In the genomic region with DNA sequence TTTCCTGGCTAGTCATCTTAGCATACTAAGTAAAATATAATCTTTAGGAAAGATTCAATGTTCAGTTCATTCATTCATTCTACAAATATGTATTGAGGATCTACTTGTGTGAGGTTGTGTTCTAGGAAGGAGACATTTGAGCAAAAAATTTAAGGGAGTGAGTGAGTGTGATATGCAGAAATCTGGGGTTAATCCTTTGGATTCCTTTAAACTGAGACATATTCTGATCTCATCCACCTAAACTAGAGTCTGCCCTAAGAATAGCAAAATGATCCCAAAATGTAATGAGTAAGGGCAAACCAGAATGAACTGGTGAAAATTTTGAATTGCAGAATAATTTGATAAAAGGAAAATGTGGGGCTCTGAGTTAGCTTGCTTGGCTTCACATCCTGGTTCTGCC, we compare ENCODE assay signal across 1 cellular context.
TF ChIP-seq lines count a peak whose summit lies in the region.

No MANE protein-coding gene starts in this region.

TF ChIP-seq in SK-N-SH, 30 proteins besides CTCF, POLR2A, EP300 and RAD21 (continued from another document):
- TF ChIP-seq, protein P1, sequence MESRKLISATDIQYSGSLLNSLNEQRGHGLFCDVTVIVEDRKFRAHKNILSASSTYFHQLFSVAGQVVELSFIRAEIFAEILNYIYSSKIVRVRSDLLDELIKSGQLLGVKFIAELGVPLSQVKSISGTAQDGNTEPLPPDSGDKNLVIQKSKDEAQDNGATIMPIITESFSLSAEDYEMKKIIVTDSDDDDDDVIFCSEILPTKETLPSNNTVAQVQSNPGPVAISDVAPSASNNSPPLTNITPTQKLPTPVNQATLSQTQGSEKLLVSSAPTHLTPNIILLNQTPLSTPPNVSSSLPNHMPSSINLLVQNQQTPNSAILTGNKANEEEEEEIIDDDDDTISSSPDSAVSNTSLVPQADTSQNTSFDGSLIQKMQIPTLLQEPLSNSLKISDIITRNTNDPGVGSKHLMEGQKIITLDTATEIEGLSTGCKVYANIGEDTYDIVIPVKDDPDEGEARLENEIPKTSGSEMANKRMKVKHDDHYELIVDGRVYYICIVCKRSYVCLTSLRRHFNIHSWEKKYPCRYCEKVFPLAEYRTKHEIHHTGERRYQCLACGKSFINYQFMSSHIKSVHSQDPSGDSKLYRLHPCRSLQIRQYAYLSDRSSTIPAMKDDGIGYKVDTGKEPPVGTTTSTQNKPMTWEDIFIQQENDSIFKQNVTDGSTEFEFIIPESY (IDR thresholded peaks at IDR 0.05; ENCODE audit: borderline replicate concordance, low read depth): no peak
- no peak for TF ChIP-seq NRF1 (IDR thresholded peaks at IDR 0.05; ENCODE audit: low read depth, low read length)
- TF ChIP-seq, protein P2, sequence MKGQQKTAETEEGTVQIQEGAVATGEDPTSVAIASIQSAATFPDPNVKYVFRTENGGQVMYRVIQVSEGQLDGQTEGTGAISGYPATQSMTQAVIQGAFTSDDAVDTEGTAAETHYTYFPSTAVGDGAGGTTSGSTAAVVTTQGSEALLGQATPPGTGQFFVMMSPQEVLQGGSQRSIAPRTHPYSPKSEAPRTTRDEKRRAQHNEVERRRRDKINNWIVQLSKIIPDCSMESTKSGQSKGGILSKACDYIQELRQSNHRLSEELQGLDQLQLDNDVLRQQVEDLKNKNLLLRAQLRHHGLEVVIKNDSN (IDR thresholded peaks at IDR 0.05; ENCODE audit: borderline replicate concordance, low read depth): no peak
- TF ChIP-seq SMC3 (IDR thresholded peaks at IDR 0.05; ENCODE audit: low read depth, low read length): no peak
- TF ChIP-seq MEF2A (IDR thresholded peaks at IDR 0.05; ENCODE audit: borderline replicate concordance, low read depth): peak; percentile 77; the same call in 1 of the 2 replicates
- TF ChIP-seq TAF1 (IDR thresholded peaks at IDR 0.05; ENCODE audit: borderline replicate concordance, low read depth, low read length): no peak
- no peak for TF ChIP-seq RCOR1 (IDR thresholded peaks at IDR 0.05; ENCODE audit: low read length)
- TF ChIP-seq CHD2 (IDR thresholded peaks at IDR 0.05; ENCODE audit: low read length, partially characterized antibody): no peak
